15 cellular contexts compared by ENCODE assay signal in the genomic region with DNA sequence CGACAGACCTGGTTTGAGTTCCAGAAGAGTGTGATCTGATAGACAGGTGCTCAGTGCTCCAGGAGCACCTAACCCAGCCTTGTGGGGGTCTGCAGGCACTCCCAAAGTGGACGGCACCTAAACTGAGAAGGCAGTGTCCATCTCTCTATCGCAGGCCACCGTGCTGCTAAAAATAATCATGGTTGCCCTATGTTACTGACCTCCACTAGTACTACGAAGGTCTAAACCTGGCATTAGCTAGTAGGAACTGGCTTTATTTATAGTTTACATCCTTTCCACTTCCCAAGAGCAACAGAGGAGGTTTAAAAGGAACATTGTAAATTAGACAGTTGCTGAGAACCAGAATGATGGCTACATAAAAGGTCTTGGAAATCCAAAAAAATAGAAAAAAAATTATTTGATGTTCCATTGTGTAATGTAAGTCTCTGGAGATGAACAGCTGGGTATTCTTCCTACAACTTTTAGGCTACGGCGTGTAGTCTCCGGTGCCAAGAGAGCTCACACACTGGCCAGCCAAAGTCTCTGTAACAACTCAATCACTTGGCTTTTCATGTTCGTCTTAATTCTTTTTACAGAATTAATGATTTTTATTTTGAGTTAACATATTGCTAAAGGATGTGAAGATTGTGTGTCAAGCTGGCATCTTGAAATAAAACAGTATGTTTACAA. TPM values are rescaled to one million over a fixed set of nuclear protein-coding genes. Genes with fewer than 3 reads are reported as not detected.
DNase-seq lines count a peak whose midpoint lies in the region; ATAC-seq and TF ChIP-seq lines count a peak whose summit lies in the region.
"Had no signal": no experiment of that assay in that cellular context is flagged by ENCODE, and none has a peak within 500 bp of the region (broad histone marks: within the 10 kb centered on the region; RNA-seq: fewer than 3 reads in every experiment).

No MANE protein-coding gene starts in this region.

- no peak overlapping the region for H4K12ac ChIP-seq in trophoblast cell (ENCODE audit: low read depth, low read length)

- H3K9me3 Mint-ChIP-seq in CD4-positive, alpha-beta memory T cell, result peaks cover 0 to 2% (median 0%) of the 10 kb centered on the region in 8 donors
- H3K9me3 Mint-ChIP-seq: naive thymus-derived CD4-positive, alpha-beta T cell; stimulated activated effector memory CD8-positive, alpha-beta T cell treated with anti-CD3 and anti-CD28 coated beads, Interleukin-12 subunit alpha, Interleukin-12 subunit beta, amount 100 ng/mL, for 72 hours had no signal

- H3K9me3 ChIP-seq in gastroesophageal sphincter (no peaks in the 10 kb centered on the region), trophoblast cell (ENCODE audit: insufficient read depth, low read depth, low read length) (no peaks in the 10 kb centered on the region), transverse colon (no peaks in the 10 kb centered on the region)
- no peaks in the 10 kb centered on the region for H3K9me3 ChIP-seq in CD4-positive, alpha-beta memory T cell (ENCODE audit: control insufficient read depth in 1 of 2, low read length in 2 of 2)
- H3K9me3 ChIP-seq: body of pancreas had no signal

- H4K8ac ChIP-seq in trophoblast cell (ENCODE audit: low read depth, low read length), result no peak overlapping the region

- no peaks in the 10 kb centered on the region for H3K79me1 ChIP-seq in trophoblast cell (ENCODE audit: low read length)

- H3K18ac ChIP-seq in trophoblast cell (ENCODE audit: low read length), result peak overlapping the region; percentile 40

- H3K79me2 ChIP-seq in trophoblast cell (ENCODE audit: control insufficient read depth, insufficient read depth, low read length, poor library complexity), result peaks cover 10% of the 10 kb centered on the region

- CTCF ChIA-PET in CD4-positive, alpha-beta memory T cell (lab: Charles Lee; ENCODE audit: partially characterized antibody), result no interaction called here

- ATAC-seq in gastroesophageal sphincter (no peak), HG03095 (IDR thresholded peaks at IDR 0.05; ENCODE audit: unreplicated experiment) (no peak)
- ATAC-seq: body of pancreas; naive thymus-derived CD4-positive, alpha-beta T cell; stimulated activated effector memory CD8-positive, alpha-beta T cell treated with anti-CD3 and anti-CD28 coated beads, Interleukin-12 subunit alpha, Interleukin-12 subunit beta, amount 100 ng/mL, for 72 hours had no signal

- in situ Hi-C loops in transverse colon (cut with MboI; ENCODE audit: low pct_ligation_motif_present in 1 of 4, low pct_unique_long_range_greater_than_20kb in 1 of 4, low sequenced_read_pairs in 3 of 4), result no loop called here

- DNase-seq in trophoblast cell, result no peak
- DNase-seq in transverse colon, result no peak
- DNase-seq in HPDE6-E6E7 (ENCODE audit: extremely low spot score), result no peak
- DNase-seq in CD4-positive, alpha-beta memory T cell, result no peak
- DNase-seq in nucleus accumbens (lab: John Stamatoyannopoulos, UW), result no peak
- DNase-seq: activated effector memory CD4-positive, alpha-beta T cell treated with anti-CD3 and anti-CD28 coated beads, Interleukin-2, amount 50 U/mL, for 16 hours; body of pancreas; naive thymus-derived CD4-positive, alpha-beta T cell; NCI-H1105 treated with DMSO at 0.1 percent for 48 hours; NCI-H2227 treated with DMSO at 0.1 percent for 48 hours; retina had no signal

- no peak overlapping the region for H3K14ac ChIP-seq in trophoblast cell (ENCODE audit: low read length)

- H4K91ac ChIP-seq in trophoblast cell (ENCODE audit: low read depth, low read length), result no peak overlapping the region

- TF ChIP-seq POLR2A in gastroesophageal sphincter (IDR thresholded peaks at IDR 0.05) (no peak), transverse colon (IDR thresholded peaks at IDR 0.05) (no peak)

- intact Hi-C loops in transverse colon (cut with DNase I; ENCODE audit: low total_unique reads), result no loop called here
- intact Hi-C loops in CD4-positive, alpha-beta memory T cell (cut with micrococcal nuclease), result no loop called here

- peaks cover 2 to 3% of the 10 kb centered on the region in 2 donors for H3K27me3 Mint-ChIP-seq in CD4-positive, alpha-beta memory T cell

- H3K27me3 ChIP-seq in gastroesophageal sphincter, result no peaks in the 10 kb centered on the region
- no peaks in the 10 kb centered on the region for H3K27me3 ChIP-seq in trophoblast cell (ENCODE audit: insufficient read depth, low read length)
- H3K27me3 ChIP-seq in transverse colon, result no peaks in the 10 kb centered on the region
- no peaks in the 10 kb centered on the region for H3K27me3 ChIP-seq in CD4-positive, alpha-beta memory T cell (ENCODE audit: insufficient read depth, low read length)
- H3K27me3 ChIP-seq: body of pancreas had no signal

- H3K27ac Mint-ChIP-seq in CD4-positive, alpha-beta memory T cell, result no peak overlapping the region
- H3K27ac Mint-ChIP-seq: naive thymus-derived CD4-positive, alpha-beta T cell; stimulated activated effector memory CD8-positive, alpha-beta T cell treated with anti-CD3 and anti-CD28 coated beads, Interleukin-12 subunit alpha, Interleukin-12 subunit beta, amount 100 ng/mL, for 72 hours had no signal

- peak overlapping the region; percentile 94 for H3K27ac ChIP-seq in angular gyrus (ENCODE audit: low read depth, low read length)
- H3K27ac ChIP-seq in gastroesophageal sphincter, result peak overlapping the region in 3 of 4 donors; percentile 61 to 68 (median 68)
- no peak overlapping the region for H3K27ac ChIP-seq in trophoblast cell (ENCODE audit: low read depth, low read length)
- peak overlapping the region; percentile 15 to 72 (median 56) for H3K27ac ChIP-seq in transverse colon
- no peak overlapping the region for H3K27ac ChIP-seq in CD4-positive, alpha-beta memory T cell (ENCODE audit: low read depth, low read length)

- no peak overlapping the region for H3K4me2 ChIP-seq in trophoblast cell (ENCODE audit: low read length)

- peaks cover 24 to 89% (median 31%) of the 10 kb centered on the region in 3 donors for H3K4me1 ChIP-seq in gastroesophageal sphincter
- peaks cover 22 to 29% of the 10 kb centered on the region in 2 experiments for H3K4me1 ChIP-seq in trophoblast cell (ENCODE audit: control insufficient read depth in 1 of 2, insufficient read depth in 2 of 2, low read length in 2 of 2)
- H3K4me1 ChIP-seq in transverse colon, result peaks cover 14 to 56% (median 18%) of the 10 kb centered on the region in 4 donors
- H3K4me1 ChIP-seq in CD4-positive, alpha-beta memory T cell (ENCODE audit: insufficient read depth, low read length), result no peaks in the 10 kb centered on the region

- H2AK5ac ChIP-seq in trophoblast cell (ENCODE audit: low read length), result no peak overlapping the region

- no peak overlapping the region for H2AFZ ChIP-seq in trophoblast cell (ENCODE audit: insufficient read depth, low read length, poor library complexity)

- POLR2A ChIA-PET in CD4-positive, alpha-beta memory T cell (lab: Charles Lee; ENCODE audit: partially characterized antibody), result no interaction called here

- H3K36me3 ChIP-seq in gastroesophageal sphincter, result no peaks in the 10 kb centered on the region
- H3K36me3 ChIP-seq in trophoblast cell (ENCODE audit: control insufficient read depth in 1 of 2, insufficient read depth in 2 of 2, low read length in 2 of 2), result peaks cover 3 to 7% of the 10 kb centered on the region in 2 experiments
- H3K36me3 ChIP-seq in transverse colon, result no peaks in the 10 kb centered on the region
- H3K36me3 ChIP-seq in CD4-positive, alpha-beta memory T cell (ENCODE audit: insufficient read depth, low read length), result no peaks in the 10 kb centered on the region

- no peak overlapping the region for H2BK120ac ChIP-seq in trophoblast cell (ENCODE audit: insufficient read depth, low read length, poor library complexity)

- no peak overlapping the region for H2BK5ac ChIP-seq in trophoblast cell (ENCODE audit: low read depth, low read length, poor library complexity)

- no peak for TF ChIP-seq EP300 in gastroesophageal sphincter (IDR thresholded peaks at IDR 0.05)
- TF ChIP-seq EP300 in transverse colon (IDR thresholded peaks at IDR 0.05; ENCODE audit: low read depth), result no peak

- H3K4me3 ChIP-seq in gastroesophageal sphincter (no peak overlapping the region), trophoblast cell (ENCODE audit: low read depth, low read length) (no peak overlapping the region), transverse colon (no peak overlapping the region)
- H3K4me3 ChIP-seq in CD4-positive, alpha-beta memory T cell (ENCODE audit: low read length in 2 of 2), result no peak overlapping the region
- H3K4me3 ChIP-seq: body of pancreas had no signal

- H3K36me3 Mint-ChIP-seq in CD4-positive, alpha-beta memory T cell, result no peaks in the 10 kb centered on the region
- H3K36me3 Mint-ChIP-seq: stimulated activated effector memory CD8-positive, alpha-beta T cell treated with anti-CD3 and anti-CD28 coated beads, Interleukin-12 subunit alpha, Interleukin-12 subunit beta, amount 100 ng/mL, for 72 hours had no signal

- peak overlapping the region; percentile 82 for H3K4ac ChIP-seq in trophoblast cell (ENCODE audit: low read depth, low read length)

- no peak overlapping the region for H3K4me3 Mint-ChIP-seq in CD4-positive, alpha-beta memory T cell
- H3K4me3 Mint-ChIP-seq: naive thymus-derived CD4-positive, alpha-beta T cell; stimulated activated effector memory CD8-positive, alpha-beta T cell treated with anti-CD3 and anti-CD28 coated beads, Interleukin-12 subunit alpha, Interleukin-12 subunit beta, amount 100 ng/mL, for 72 hours had no signal

- peaks cover 3 to 5% (median 4%) of the 10 kb centered on the region in 4 donors for H3K4me1 Mint-ChIP-seq in CD4-positive, alpha-beta memory T cell

- no peak overlapping the region for H3K23ac ChIP-seq in trophoblast cell (ENCODE audit: low read length)

- H2BK12ac ChIP-seq in trophoblast cell (ENCODE audit: low read length), result no peak overlapping the region

- TF ChIP-seq CTCF in gastroesophageal sphincter (IDR thresholded peaks at IDR 0.05) (no peak), transverse colon (IDR thresholded peaks at IDR 0.05) (no peak)

- 31 to 53% methylated on average over 8 to 9 of the region's 9 CpGs for whole genome bisulfite sequencing in gastroesophageal sphincter (ENCODE audit: low coverage in 1 of 2), 2 donors
- WGBS in trophoblast cell (ENCODE audit: extremely low coverage, insufficient coverage, insufficient read length), result no CpG with 5 or more reads among the region's 9 CpGs
- WGBS in transverse colon (ENCODE audit: low coverage in 1 of 2), 2 donors, result 59 to 73% methylated on average over 5 to 9 of the region's 9 CpGs

- H3K9ac ChIP-seq in trophoblast cell (ENCODE audit: low read length), result no peak overlapping the region

RNA-seq across cellular contexts. Expression of gene PPFIBP1, which starts 27.3 kb away (rescaled TPM):
- total RNA-seq in gastroesophageal sphincter, result 10 to 100 TPM; 70.7 to 78.7 (median 72.5) TPM
- 104 and 107 TPM in 2 replicates for polyA plus RNA-seq in trophoblast cell (2013)
- 10 to 100 TPM; 15.3 to 52.9 (median 39.8) TPM for total RNA-seq in transverse colon
- 1 to 10 TPM; 5.2 to 6.5 TPM for total RNA-seq in CD4-positive, alpha-beta memory T cell
- polyA plus RNA-seq in CD4-positive, alpha-beta memory T cell, result 1 to 10 TPM; 2.1 to 2.3 TPM

Comparison
In these comparisons a context has a peak if more than half of its experiments do, and no peak if none do; other contexts are left out.
1. H3K27ac ChIP-seq: peak in angular gyrus (single experiment), gastroesophageal sphincter (3 of 4) and transverse colon (4 of 4); none in trophoblast cell (single experiment) and CD4-positive, alpha-beta memory T cell (single experiment).